20 cellular contexts compared by ENCODE assay signal in genomic region chr13:48680756-48681392, GRCh38. TPM values are rescaled to one million over a fixed set of nuclear protein-coding genes. Genes with fewer than 3 reads are reported as not detected.
DNase-seq lines count a peak whose midpoint lies in the region; ATAC-seq and TF ChIP-seq lines count a peak whose summit lies in the region.
"Had no signal": no experiment of that assay in that cellular context is flagged by ENCODE, and none has a peak within 500 bp of the region (broad histone marks: within the 10 kb centered on the region; RNA-seq: fewer than 3 reads in every experiment).

No MANE protein-coding gene starts in this region.

- H3K9me3 Mint-ChIP-seq in dendritic cell treated with granulocyte-macrophage colony-stimulating factor and Interleukin-4, amounts not matched to agents 40 ng/mL and 50 ng/mL, for 4 days, result no peaks in the 10 kb centered on the region
- H3K9me3 Mint-ChIP-seq in activated CD8-positive, alpha-beta T cell treated with anti-CD3 and anti-CD28 coated beads for 36 hours, result no peaks in the 10 kb centered on the region

- H3K4me3 ChIP-seq in skeletal muscle satellite cell (ENCODE audit: low read length), result no peak overlapping the region
- no peak overlapping the region for H3K4me3 ChIP-seq in ovary
- no peak overlapping the region for H3K4me3 ChIP-seq in left lung
- H3K4me3 ChIP-seq: BLaER1 treated with 17β-estradiol and CSF1 and Interleukin-3, amounts not matched to agents 10 nM and 100 nM had no signal

- H3K27me3 ChIP-seq in skeletal muscle satellite cell (ENCODE audit: control insufficient read depth, insufficient read depth, low read length) (peaks cover 43% of the 10 kb centered on the region), ovary (no peaks in the 10 kb centered on the region), left lung (no peaks in the 10 kb centered on the region)
- H3K27me3 ChIP-seq: BLaER1 treated with 17β-estradiol and CSF1 and Interleukin-3, amounts not matched to agents 10 nM and 100 nM had no signal

- intact Hi-C loops in dendritic cell treated with granulocyte-macrophage colony-stimulating factor and Interleukin-4, amounts not matched to agents 40 ng/mL and 50 ng/mL, for 4 days (cut with micrococcal nuclease), result loop anchor here (5.0 kb wide), 1 partner anchor 39 kb away; no protein-coding TSS in a partner anchor
- intact Hi-C loops in ovary (cut with DNase I), result no loop called here
- intact Hi-C loops in left lung (cut with DNase I), result no loop called here
- intact Hi-C loops in activated CD8-positive, alpha-beta T cell treated with anti-CD3 and anti-CD28 coated beads for 36 hours (cut with micrococcal nuclease), result no loop called here

- H3K9me3 ChIP-seq in skeletal muscle satellite cell (replicated peaks; ENCODE audit: low read length) (no peaks in the 10 kb centered on the region), ovary (no peaks in the 10 kb centered on the region), left lung (no peaks in the 10 kb centered on the region)

- peak overlapping the region; percentile 67 for H3K4me2 ChIP-seq in skeletal muscle satellite cell (ENCODE audit: low read length)
- H3K4me2 ChIP-seq: BLaER1 treated with 17β-estradiol and CSF1 and Interleukin-3, amounts not matched to agents 10 nM and 100 nM had no signal

- H3K27ac Mint-ChIP-seq in dendritic cell treated with granulocyte-macrophage colony-stimulating factor and Interleukin-4, amounts not matched to agents 40 ng/mL and 50 ng/mL, for 4 days, result peak overlapping the region; percentile 77
- no peak overlapping the region for H3K27ac Mint-ChIP-seq in activated CD8-positive, alpha-beta T cell treated with anti-CD3 and anti-CD28 coated beads for 36 hours

- no peak for TF ChIP-seq POLR2A in ovary (IDR thresholded peaks at IDR 0.05)

- H3K4me1 Mint-ChIP-seq in dendritic cell treated with granulocyte-macrophage colony-stimulating factor and Interleukin-4, amounts not matched to agents 40 ng/mL and 50 ng/mL, for 4 days (ENCODE audit: low read depth), result peaks cover 86% of the 10 kb centered on the region
- H3K4me1 Mint-ChIP-seq in activated CD8-positive, alpha-beta T cell treated with anti-CD3 and anti-CD28 coated beads for 36 hours (ENCODE audit: low read depth), result peaks cover 7% of the 10 kb centered on the region

- no peak overlapping the region for H3K9ac ChIP-seq in skeletal muscle satellite cell (ENCODE audit: low read depth, low read length)
- H3K9ac ChIP-seq: BLaER1 treated with 17β-estradiol and CSF1 and Interleukin-3, amounts not matched to agents 10 nM and 100 nM had no signal

- ATAC-seq in left lung, result no peak
- ATAC-seq in activated CD8-positive, alpha-beta T cell treated with anti-CD3 and anti-CD28 coated beads for 36 hours, result no peak
- ATAC-seq: HepG2, PC-3 had no signal

- no peak for TF ChIP-seq EP300 in ovary (IDR thresholded peaks at IDR 0.05)

- H3K27ac ChIP-seq in ovary, result no peak overlapping the region
- no peak overlapping the region for H3K27ac ChIP-seq in left lung
- H3K27ac ChIP-seq: BLaER1 treated with 17β-estradiol and CSF1 and Interleukin-3, amounts not matched to agents 10 nM and 100 nM; RWPE1 had no signal

- CTCF ChIA-PET in activated CD8-positive, alpha-beta T cell treated with anti-CD3 and anti-CD28 coated beads for 36 hours (lab: Charles Lee), result no interaction called here

- POLR2A ChIA-PET in activated CD8-positive, alpha-beta T cell treated with anti-CD3 and anti-CD28 coated beads for 36 hours (lab: Charles Lee), result no interaction called here

- no peaks in the 10 kb centered on the region for H3K36me3 ChIP-seq in skeletal muscle satellite cell (ENCODE audit: insufficient read depth, low read length)
- no peaks in the 10 kb centered on the region for H3K36me3 ChIP-seq in ovary
- no peaks in the 10 kb centered on the region for H3K36me3 ChIP-seq in left lung
- H3K36me3 ChIP-seq: BLaER1 treated with 17β-estradiol and CSF1 and Interleukin-3, amounts not matched to agents 10 nM and 100 nM had no signal

- H3K36me3 Mint-ChIP-seq in dendritic cell treated with granulocyte-macrophage colony-stimulating factor and Interleukin-4, amounts not matched to agents 40 ng/mL and 50 ng/mL, for 4 days (ENCODE audit: low read depth), result no peaks in the 10 kb centered on the region
- H3K36me3 Mint-ChIP-seq in activated CD8-positive, alpha-beta T cell treated with anti-CD3 and anti-CD28 coated beads for 36 hours (ENCODE audit: low read depth), result no peaks in the 10 kb centered on the region

- 79 to 88% (median 87%) methylated on average over 6 of the region's 6 CpGs for WGBS in ovary, 3 donors

- no peak overlapping the region for H3K4me3 Mint-ChIP-seq in dendritic cell treated with granulocyte-macrophage colony-stimulating factor and Interleukin-4, amounts not matched to agents 40 ng/mL and 50 ng/mL, for 4 days
- H3K4me3 Mint-ChIP-seq in activated CD8-positive, alpha-beta T cell treated with anti-CD3 and anti-CD28 coated beads for 36 hours, result no peak overlapping the region

- no peak for TF ChIP-seq CTCF in ovary (IDR thresholded peaks at IDR 0.05)
- no peak for TF ChIP-seq CTCF in left lung (IDR thresholded peaks at IDR 0.05)
- no peak for TF ChIP-seq CTCF in activated CD8-positive, alpha-beta T cell treated with anti-CD3 and anti-CD28 coated beads for 36 hours (IDR thresholded peaks at IDR 0.05)

- H3K4me1 ChIP-seq in skeletal muscle satellite cell (ENCODE audit: control insufficient read depth, insufficient read depth, low read length) (no peaks in the 10 kb centered on the region), ovary (ENCODE audit: insufficient read depth) (no peaks in the 10 kb centered on the region), left lung (peaks cover 0 to 17% of the 10 kb centered on the region in 2 donors)

- no peaks in the 10 kb centered on the region for H3K27me3 Mint-ChIP-seq in dendritic cell treated with granulocyte-macrophage colony-stimulating factor and Interleukin-4, amounts not matched to agents 40 ng/mL and 50 ng/mL, for 4 days
- H3K27me3 Mint-ChIP-seq in activated CD8-positive, alpha-beta T cell treated with anti-CD3 and anti-CD28 coated beads for 36 hours, result no peaks in the 10 kb centered on the region

- peak; percentile 15 for DNase-seq in SKM-1 treated with dmso at 0.1 percent for 144 hours (lab: John Stamatoyannopoulos, UW; ENCODE audit: unreplicated experiment)
- no peak for DNase-seq in SKM-1 (lab: John Stamatoyannopoulos, UW; ENCODE audit: unreplicated experiment)
- DNase-seq in NOMO-1 treated with DMSO at 0.1 percent for 48 hours (lab: John Stamatoyannopoulos, UW; ENCODE audit: unreplicated experiment), result peak; percentile 53
- no peak for DNase-seq in ovary
- DNase-seq in left lung, result no peak
- no peak for DNase-seq in activated CD8-positive, alpha-beta T cell treated with anti-CD3 and anti-CD28 coated beads for 36 hours
- DNase-seq: GDM1, GOT3, KG1, NCI-H1105 treated with DMSO at 0.1 percent for 48 hours, NCI-H1694 treated with DMSO at 0.1 percent for 48 hours, NCI-H2107, NCI-H226, NCI-H524 treated with DMSO at 0.1 percent for 48 hours, PC-3 had no signal

RNA-seq across cellular contexts. Expression of gene CYSLTR2, which starts 27.1 kb away (rescaled TPM):
- under 0.01 TPM in 2 replicates for total RNA-seq in skeletal muscle satellite cell (2012; rRNA removed)
- total RNA-seq in ovary (1 to 10 TPM in 6 of 7 donors, under 1 TPM in 1; 0.30 to 8.3 (median 2.2) TPM), left lung (1 to 10 TPM in 1 of 2 donors, under 1 TPM in 1; 0.99 to 1.2 TPM)
- 1 to 10 TPM in 1 of 2 donors, under 1 TPM in 1; 0.67 to 1.9 TPM for polyA plus RNA-seq in ovary
- 1 to 10 TPM; 1.1 to 1.5 TPM for total RNA-seq in activated CD8-positive, alpha-beta T cell treated with anti-CD3 and anti-CD28 coated beads for 36 hours
- total RNA-seq: HepG2, PC-3 had no signal
- polyA plus RNA-seq: HepG2 had no signal

Comparison
In these comparisons a context has a peak if more than half of its experiments do, and no peak if none do; other contexts are left out.
1. DNase-seq: peak in SKM-1 treated with dmso at 0.1 percent for 144 hours (single experiment) and NOMO-1 treated with DMSO at 0.1 percent for 48 hours (single experiment); none in SKM-1 (single experiment), ovary (0 of 5), left lung (0 of 2) and activated CD8-positive, alpha-beta T cell treated with anti-CD3 and anti-CD28 coated beads for 36 hours (single experiment).